In genomic region chr14:59464651-59465569, GRCh38 we compare ENCODE assay signal across 8 cellular contexts. TPM values are rescaled to one million over a fixed set of nuclear protein-coding genes. Genes with fewer than 3 reads are reported as not detected.
DNase-seq lines count a peak whose midpoint lies in the region; ATAC-seq and TF ChIP-seq lines count a peak whose summit lies in the region.

TSS of gene GPR135 (minus strand) at chr14:59465380. CDS start at chr14:59465226, 154 bp downstream.

- intact Hi-C loops in Caco-2 (cut with micrococcal nuclease; ENCODE audit: unreplicated experiment) (no loop called here), activated B cell treated with CpG ODN at 0.5 μM for 24 hours (cut with micrococcal nuclease) (loop anchor here (1.0 to 10.0 kb wide), 5 partner anchors 19 to 1190 kb away; partner anchors contain the start of genes DAAM1, DACT1, JKAMP and KIAA0586)

- H3K27me3 ChIP-seq in Caco-2 (replicated peaks; ENCODE audit: control insufficient read depth, insufficient read depth, low read length) (no peaks in the 10 kb centered on the region), HUES64 (ENCODE audit: insufficient read depth, low read length) (peaks cover 49% of the 10 kb centered on the region), kidney epithelial cell (ENCODE audit: control insufficient read depth, insufficient read depth, low read length) (no peaks in the 10 kb centered on the region)

- H3K36me3 ChIP-seq in Caco-2 (ENCODE audit: control insufficient read depth, insufficient read depth, low read length): no peaks in the 10 kb centered on the region
- H3K36me3 ChIP-seq in HUES64 (ENCODE audit: insufficient read depth, low read length): no peaks in the 10 kb centered on the region
- no peaks in the 10 kb centered on the region for H3K36me3 ChIP-seq in kidney epithelial cell (ENCODE audit: control insufficient read depth, insufficient read depth, low read length)

- H3K27me3 Mint-ChIP-seq in Caco-2 (ENCODE audit: insufficient read depth, unreplicated experiment) (peaks cover 4% of the 10 kb centered on the region), activated B cell treated with CpG ODN at 0.5 μM for 24 hours (no peaks in the 10 kb centered on the region)
- H3K27me3 Mint-ChIP-seq in central memory CD8-positive, alpha-beta T cell: no peaks in the 10 kb centered on the region

- no peak within 1 kb of the TSS for H3K27ac Mint-ChIP-seq in Caco-2 (ENCODE audit: unreplicated experiment)
- peak within 1 kb of the TSS; percentile 64 for H3K27ac Mint-ChIP-seq in activated B cell treated with CpG ODN at 0.5 μM for 24 hours
- H3K27ac Mint-ChIP-seq in central memory CD8-positive, alpha-beta T cell (ENCODE audit: low read depth): peak within 1 kb of the TSS; percentile 61

- peak within 1 kb of the TSS; percentile 39; the same call in 1 of the 2 replicates for H3K9ac ChIP-seq in HUES64 (ENCODE audit: low read depth, low read length)

- POLR2A ChIA-PET in Caco-2 (lab: Charles Lee): no interaction called here
- POLR2A ChIA-PET in activated B cell treated with CpG ODN at 0.5 μM for 24 hours (lab: Charles Lee): interaction anchor here (1.4 to 2.3 kb wide), 3 partner anchors 12 to 276 kb away, joined by 4 to 13 read pairs (median 5); partner anchors contain the start of genes DAAM1, JKAMP and L3HYPDH

- no peak for TF ChIP-seq CTCF in Caco-2 (IDR thresholded peaks at IDR 0.05; ENCODE audit: insufficient read depth in 1 of 2, low read depth in 1 of 2, low read length in 1 of 2, severe bottlenecking in 1 of 2, unreplicated experiment in 1 of 2)
- no peak for TF ChIP-seq CTCF in activated B cell treated with CpG ODN at 0.5 μM for 24 hours (IDR thresholded peaks at IDR 0.05)
- TF ChIP-seq CTCF in kidney epithelial cell (IDR thresholded peaks at IDR 0.05; ENCODE audit: insufficient read depth, low read length, poor library complexity, severe bottlenecking): no peak

- H3K36me3 Mint-ChIP-seq in Caco-2 (ENCODE audit: insufficient read depth, unreplicated experiment): no peaks in the 10 kb centered on the region
- no peaks in the 10 kb centered on the region for H3K36me3 Mint-ChIP-seq in activated B cell treated with CpG ODN at 0.5 μM for 24 hours (ENCODE audit: low read depth)
- H3K36me3 Mint-ChIP-seq in central memory CD8-positive, alpha-beta T cell (ENCODE audit: insufficient read depth): peaks cover 8% of the 10 kb centered on the region

- H3K27ac ChIP-seq in HUES64 (ENCODE audit: low read depth, low read length): no peak within 1 kb of the TSS

- no peaks in the 10 kb centered on the region for H3K4me1 Mint-ChIP-seq in Caco-2 (ENCODE audit: low read depth, unreplicated experiment)
- peaks cover 14% of the 10 kb centered on the region for H3K4me1 Mint-ChIP-seq in activated B cell treated with CpG ODN at 0.5 μM for 24 hours
- H3K4me1 Mint-ChIP-seq in central memory CD8-positive, alpha-beta T cell: no peaks in the 10 kb centered on the region

- H3K9me3 Mint-ChIP-seq in Caco-2 (ENCODE audit: unreplicated experiment) (no peaks in the 10 kb centered on the region), activated B cell treated with CpG ODN at 0.5 μM for 24 hours (no peaks in the 10 kb centered on the region)
- H3K9me3 Mint-ChIP-seq in central memory CD8-positive, alpha-beta T cell: no peaks in the 10 kb centered on the region

- H3K4me1 ChIP-seq in Caco-2 (0 out of 2 replicates have a peak, but pooled peaks cover 7% of the 10 kb centered on the region), HUES64 (ENCODE audit: insufficient read depth, low read length) (0 out of 2 replicates have a peak, but pooled peaks cover 2% of the 10 kb centered on the region)

- no TSS peak for BruUV-seq in Caco-2 (replicated peaks; lab: Mats Ljungman, UMichigan)

- WGBS in HUES64: 1% methylated on average over 114 of the region's 114 CpGs

- H3K4me3 ChIP-seq in Caco-2 (ENCODE audit: low read depth, low read length) (peak within 1 kb of the TSS; percentile 66), HUES64 (ENCODE audit: low read length) (peak within 1 kb of the TSS; percentile 71), kidney epithelial cell (ENCODE audit: low read depth, low read length) (peak within 1 kb of the TSS; percentile 41)

- ATAC-seq in GM21367 (IDR thresholded peaks at IDR 0.05; ENCODE audit: unreplicated experiment) (peak; percentile 70), activated B cell treated with CpG ODN at 0.5 μM for 24 hours (ENCODE audit: low read depth) (peak; percentile 72)
- ATAC-seq in central memory CD8-positive, alpha-beta T cell (replicated peaks; ENCODE audit: extremely low read depth, poor library complexity, severe bottlenecking): peak; percentile 75

- H3K4me3 Mint-ChIP-seq in Caco-2 (ENCODE audit: unreplicated experiment) (peak within 1 kb of the TSS; percentile 78), activated B cell treated with CpG ODN at 0.5 μM for 24 hours (peak within 1 kb of the TSS; percentile 86)
- peak within 1 kb of the TSS; percentile 82 for H3K4me3 Mint-ChIP-seq in central memory CD8-positive, alpha-beta T cell

- no peaks in the 10 kb centered on the region for H3K9me3 ChIP-seq in Caco-2
- no peaks in the 10 kb centered on the region for H3K9me3 ChIP-seq in HUES64 (ENCODE audit: insufficient read depth, low read depth, low read length)

- CTCF ChIA-PET in Caco-2 (lab: Charles Lee) (interaction anchor here (0.9 to 1.0 kb wide), 2 partner anchors 19 to 136 kb away, joined by 4 read pairs; partner anchors contain the start of genes JKAMP and L3HYPDH), activated B cell treated with CpG ODN at 0.5 μM for 24 hours (lab: Charles Lee) (interaction anchor here (2.4 kb wide), 1 partner anchor 19 kb away, joined by 9 read pairs; the partner anchor contains the start of genes JKAMP and L3HYPDH)

- DNase-seq in Caco-2 (peak; percentile 52 to 77), activated B cell treated with CpG ODN at 0.5 μM for 24 hours (peak; percentile 64), kidney epithelial cell (ENCODE audit: low read depth) (no peak), GOT3 (lab: John Stamatoyannopoulos, UW) (no peak)
- peak; percentile 33 to 49 for DNase-seq in central memory CD8-positive, alpha-beta T cell (ENCODE audit: low spot score in 2 of 2)
- DNase-seq in stimulated activated CD4-positive, alpha-beta T cell treated with anti-CD3 and anti-CD28 coated beads, Interleukin-12 subunit alpha, Interleukin-12 subunit beta, amount 100 ng/mL, for 48 hours (ENCODE audit: low read depth in 2 of 3, low spot score in 1 of 3): peak in 2 of 3 donors; percentile 13 to 29

RNA-seq across cellular contexts. Expression of gene GPR135, which starts in this region (rescaled TPM):
- total RNA-seq in Caco-2 (2022): 0.52 and 0.77 TPM in 2 replicates
- polyA plus RNA-seq in HUES64 (2013, experiment 1 of 2): 0.65 TPM
- 0.70 TPM for polyA plus RNA-seq in HUES64 (2013, experiment 2 of 2)
- total RNA-seq in activated B cell treated with CpG ODN at 0.5 μM for 24 hours: 1.3 and 1.5 TPM in 2 replicates
- 0.71 and 1.9 TPM in 2 replicates for total RNA-seq in kidney epithelial cell

Comparison
In these comparisons a context has a peak if more than half of its experiments do, and no peak if none do; other contexts are left out.
1. Peak in DNase-seq and H3K4me3 ChIP-seq in Caco-2; RNA of the gene not detected or under 1 TPM.
2. DNase-seq: peak in activated B cell treated with CpG ODN at 0.5 μM for 24 hours (single experiment), central memory CD8-positive, alpha-beta T cell (2 of 2) and stimulated activated CD4-positive, alpha-beta T cell treated with anti-CD3 and anti-CD28 coated beads, Interleukin-12 subunit alpha, Interleukin-12 subunit beta, amount 100 ng/mL, for 48 hours (2 of 3); none in kidney epithelial cell (single experiment) and GOT3 (single experiment).
3. Peak in every context shown above with its lines, with median percentiles within 50 percentile points of each other: H3K4me3 ChIP-seq, H3K4me3 Mint-ChIP-seq and ATAC-seq.